ENCODE assay signal across 8 cellular contexts in genomic region chr9:5608298-5609254, GRCh38. TPM values are rescaled to one million over a fixed set of nuclear protein-coding genes. Genes with fewer than 3 reads are reported as not detected.
DNase-seq lines count a peak whose midpoint lies in the region; ATAC-seq, FAIRE-seq and TF ChIP-seq lines count a peak whose summit lies in the region.

No MANE protein-coding gene starts in this region.

- no peak overlapping the region for H2AK5ac ChIP-seq in trophoblast cell (ENCODE audit: low read length)

- H3K4me2 ChIP-seq in A549 (peak overlapping the region; percentile 18; the same call in 1 of the 3 replicates), trophoblast cell (ENCODE audit: low read length) (no peak overlapping the region)

- no peaks in the 10 kb centered on the region for H3K36me3 ChIP-seq in A673 (ENCODE audit: insufficient read depth, low read length, poor library complexity, severe bottlenecking)
- H3K36me3 ChIP-seq in trophoblast cell (ENCODE audit: control insufficient read depth in 1 of 2, insufficient read depth in 2 of 2, low read length in 2 of 2) = no peaks in the 10 kb centered on the region

- H3K9me3 ChIP-seq in A549 (no peaks in the 10 kb centered on the region), A673 (ENCODE audit: low read depth, low read length, poor library complexity, severe bottlenecking) (no peaks in the 10 kb centered on the region), trophoblast cell (ENCODE audit: insufficient read depth, low read depth, low read length) (no peaks in the 10 kb centered on the region)

- peaks cover 3% of the 10 kb centered on the region for H3K36me3 Mint-ChIP-seq in osteocyte (ENCODE audit: unreplicated experiment)

- WGBS in A549 (ENCODE audit: missing lambda C conversion rate) = 80% methylated on average over 6 of the region's 6 CpGs
- WGBS in trophoblast cell (ENCODE audit: extremely low coverage, insufficient coverage, insufficient read length) = no CpG with 5 or more reads among the region's 6 CpGs

- H2AFZ ChIP-seq in trophoblast cell (ENCODE audit: insufficient read depth, low read length, poor library complexity) = no peak overlapping the region

- H3K27me3 Mint-ChIP-seq in osteocyte (ENCODE audit: unreplicated experiment) = no peaks in the 10 kb centered on the region

- H3K4me3 Mint-ChIP-seq in osteocyte (ENCODE audit: unreplicated experiment) = peak overlapping the region; percentile 32

- H3K79me2 ChIP-seq in trophoblast cell (ENCODE audit: control insufficient read depth, insufficient read depth, low read length, poor library complexity) = no peaks in the 10 kb centered on the region

- H2BK120ac ChIP-seq in trophoblast cell (ENCODE audit: insufficient read depth, low read length, poor library complexity) = no peak overlapping the region

- no peak overlapping the region for H4K8ac ChIP-seq in trophoblast cell (ENCODE audit: low read depth, low read length)

- H3K9ac ChIP-seq in trophoblast cell (ENCODE audit: low read length) = no peak overlapping the region

- no TSS peak for BruUV-seq in A673 (replicated peaks; lab: Mats Ljungman, UMichigan)

- TF ChIP-seq POLR2A in A549 (IDR thresholded peaks at IDR 0.05; ENCODE audit: low read length) = no peak

- H4K12ac ChIP-seq in trophoblast cell (ENCODE audit: low read depth, low read length) = no peak overlapping the region

- no peak overlapping the region for H3K27ac ChIP-seq in A549
- H3K27ac ChIP-seq in A673 (ENCODE audit: low read depth, low read length, poor library complexity, severe bottlenecking) = no peak overlapping the region
- no peak overlapping the region for H3K27ac ChIP-seq in trophoblast cell (ENCODE audit: low read depth, low read length)

- TF ChIP-seq RAD21 in A549 (conservative IDR thresholded peaks at IDR 0.05 in 1 of 2, IDR thresholded peaks at IDR 0.05 in 1 of 2) = no peak

- CTCF ChIA-PET in A549 (lab: Yijun Ruan, JAX) (interaction anchor here (0.7 to 1.5 kb wide), 4 partner anchors 8 to 1763 kb away, joined by 3 to 6 read pairs (median 5); no protein-coding TSS in a partner anchor), A673 (lab: Charles Lee) (interaction anchor here (0.5 kb wide), 1 partner anchor 854 kb away, joined by 5 read pairs; no protein-coding TSS in a partner anchor)

- DNase-seq in A549 (ENCODE audit: low read depth in 1 of 2, low spot score in 1 of 2) (no peak), KG1 (lab: John Stamatoyannopoulos, UW) (peak; percentile 42), dermis blood vessel endothelial cell (peak; percentile 51), osteocyte (ENCODE audit: extremely low spot score, unreplicated experiment) (no peak), A673 (ENCODE audit: low spot score) (no peak), trophoblast cell (no peak)

- POLR2A ChIA-PET in A549 (lab: Yijun Ruan, JAX) = interaction anchor here (0.7 to 0.8 kb wide), 2 partner anchors 13 to 15 kb away, joined by 3 to 4 read pairs; no protein-coding TSS in a partner anchor
- POLR2A ChIA-PET in A673 (lab: Charles Lee; ENCODE audit: low non-redundant PET) = interaction anchor here (0.6 kb wide), 1 partner anchor 66 kb away, joined by 4 read pairs; no protein-coding TSS in a partner anchor

- FAIRE-seq in A549 (lab: Jason Lieb, UNC) = peak; percentile 82

- no peak overlapping the region for H3K14ac ChIP-seq in trophoblast cell (ENCODE audit: low read length)

- H3K4me1 Mint-ChIP-seq in osteocyte (ENCODE audit: unreplicated experiment) = peaks cover 33% of the 10 kb centered on the region

- H2BK12ac ChIP-seq in trophoblast cell (ENCODE audit: low read length) = no peak overlapping the region

- no peaks in the 10 kb centered on the region for H3K27me3 ChIP-seq in A673 (replicated peaks; ENCODE audit: insufficient read depth, low read depth, low read length, poor library complexity)
- no peaks in the 10 kb centered on the region for H3K27me3 ChIP-seq in trophoblast cell (ENCODE audit: insufficient read depth, low read length)

- no peak for TF ChIP-seq EP300 in A549 (IDR thresholded peaks at IDR 0.05)

- H4K91ac ChIP-seq in trophoblast cell (ENCODE audit: low read depth, low read length) = no peak overlapping the region

- no peak overlapping the region for H3K4ac ChIP-seq in trophoblast cell (ENCODE audit: low read depth, low read length)

- no peak overlapping the region for H3K4me3 ChIP-seq in A549
- H3K4me3 ChIP-seq in A673 (ENCODE audit: low read depth, low read length, poor library complexity, severe bottlenecking) = no peak overlapping the region
- H3K4me3 ChIP-seq in trophoblast cell (ENCODE audit: low read depth, low read length) = no peak overlapping the region

- H3K18ac ChIP-seq in trophoblast cell (ENCODE audit: low read length) = no peak overlapping the region

- H2BK5ac ChIP-seq in trophoblast cell (ENCODE audit: low read depth, low read length, poor library complexity) = no peak overlapping the region

- no peak overlapping the region for H3K27ac Mint-ChIP-seq in osteocyte (ENCODE audit: unreplicated experiment)

- intact Hi-C loops in A673 (cut with micrococcal nuclease; ENCODE audit: unreplicated experiment) = loop anchor here (10.0 kb wide), 1 partner anchor 624 kb away; the partner anchor contains the start of gene JAK2

- no peak for TF ChIP-seq CTCF in A549 (IDR thresholded peaks at IDR 0.05)
- no peak for TF ChIP-seq CTCF in osteocyte (IDR thresholded peaks at IDR 0.05)
- TF ChIP-seq CTCF in A673 (conservative IDR thresholded peaks at IDR 0.05; ENCODE audit: low read depth, low read length) = no peak

- H3K23ac ChIP-seq in trophoblast cell (ENCODE audit: low read length) = no peak overlapping the region

- H3K4me1 ChIP-seq in A549 (no peaks in the 10 kb centered on the region), A673 (ENCODE audit: insufficient read depth, low read length, poor library complexity, severe bottlenecking) (no peaks in the 10 kb centered on the region), trophoblast cell (ENCODE audit: control insufficient read depth in 1 of 2, insufficient read depth in 2 of 2, low read length in 2 of 2) (no peaks in the 10 kb centered on the region)

- ATAC-seq in A549 (peak; percentile 19 to 71; a peak in 3 of 6 replicates), GM19043 (IDR thresholded peaks at IDR 0.05; ENCODE audit: low read depth, unreplicated experiment) (peak; percentile 70), HG02973 (IDR thresholded peaks at IDR 0.05; ENCODE audit: unreplicated experiment) (no peak)

- H3K9me3 Mint-ChIP-seq in osteocyte (ENCODE audit: unreplicated experiment) = no peaks in the 10 kb centered on the region

- no peaks in the 10 kb centered on the region for H3K79me1 ChIP-seq in trophoblast cell (ENCODE audit: low read length)

TF ChIP-seq in A549, 52 proteins besides CTCF, POLR2A, EP300 and RAD21:
- TF ChIP-seq PBX3 (IDR thresholded peaks at IDR 0.05) (no peak), MYC (IDR thresholded peaks at IDR 0.05; ENCODE audit: borderline replicate concordance, low read length) (no peak), NR3C1 (IDR thresholded peaks at IDR 0.05) (no peak), USF2 (IDR thresholded peaks at IDR 0.05) (no peak), KDM1A (IDR thresholded peaks at IDR 0.05; ENCODE audit: low read depth) (no peak), JUN (IDR thresholded peaks at IDR 0.05) (no peak), BHLHE40 (IDR thresholded peaks at IDR 0.05; ENCODE audit: low read depth, low read length) (no peak)

RNA-seq across cellular contexts. Expression of gene RIC1, which starts 20.3 kb away (rescaled TPM):
- polyA plus RNA-seq in A549 (2011; rRNA removed) (26.8 and 32.8 TPM in 2 replicates), A549 (2017; fragmentation: RNase III; extraction: RNeasy Plus Mini Kit Qiagen cat#74134 plus additional on column Dnase treatment) (10.7 to 11.9 TPM (median 11.4 TPM) in 3 replicates)
- 6.8 and 9.8 TPM in 2 replicates for polyA plus RNA-seq in A549 (2012; cell fraction: cytosol; rRNA removed)
- polyA plus RNA-seq in A549 (2012; cell fraction: nucleus; rRNA removed) = 10.5 and 11.7 TPM in 2 replicates
- polyA minus RNA-seq in A549 (2011; rRNA and poly(A)+ RNA removed) = 38.4 and 39.0 TPM in 2 replicates
- total RNA-seq in dermis blood vessel endothelial cell (34.2 and 35.8 TPM in 2 replicates), osteocyte (52.4 and 54.7 TPM in 2 replicates), A673 (2021) (23.3 and 24.7 TPM in 2 replicates)
- polyA plus RNA-seq in trophoblast cell (2013) = 16.3 and 16.6 TPM in 2 replicates

Comparison
In these comparisons a context has a peak if more than half of its experiments do, and no peak if none do; other contexts are left out.
1. DNase-seq: peak in KG1 (single experiment) and dermis blood vessel endothelial cell (single experiment); none in A549 (0 of 2), osteocyte (single experiment), A673 (single experiment) and trophoblast cell (0 of 2).